19 cellular contexts compared by ENCODE assay signal in genomic region chr6:51533962-51534361, GRCh38.
DNase-seq lines count a peak whose midpoint lies in the region; ATAC-seq, FAIRE-seq and TF ChIP-seq lines count a peak whose summit lies in the region.
"Had no signal": no experiment of that assay in that cellular context is flagged by ENCODE, and none has a peak within 500 bp of the region (broad histone marks: within the 10 kb centered on the region; RNA-seq: fewer than 3 reads in every experiment).

No MANE protein-coding gene starts in this region.

- H3K4me3 Mint-ChIP-seq in activated T-cell treated with anti-CD3 and anti-CD28 coated beads, Interleukin-2, amount 50 U/mL, for 72 hours, result no peak overlapping the region
- H3K4me3 Mint-ChIP-seq: CD14-positive monocyte; CD8-positive, alpha-beta memory T cell had no signal

- no peak overlapping the region for H3K27ac Mint-ChIP-seq in activated T-cell treated with anti-CD3 and anti-CD28 coated beads, Interleukin-2, amount 50 U/mL, for 72 hours
- H3K27ac Mint-ChIP-seq: CD14-positive monocyte; CD8-positive, alpha-beta memory T cell had no signal

- no TSS peak for BruUV-seq in GM12878 (replicated peaks; lab: Mats Ljungman, UMichigan)

- H3K4me3 ChIP-seq in NB4 (ENCODE audit: low read depth, low read length) (no peak overlapping the region), GM12878 (no peak overlapping the region)
- H3K4me3 ChIP-seq: A549, GM23248 had no signal

- no peak overlapping the region for H3K9ac ChIP-seq in GM12878 (ENCODE audit: control insufficient read depth, insufficient read depth, low read length)
- H3K9ac ChIP-seq: GM23248 had no signal

- no peaks in the 10 kb centered on the region for H3K4me1 Mint-ChIP-seq in activated T-cell treated with anti-CD3 and anti-CD28 coated beads, Interleukin-2, amount 50 U/mL, for 72 hours (ENCODE audit: low read depth)
- H3K4me1 Mint-ChIP-seq: CD14-positive monocyte; CD8-positive, alpha-beta memory T cell had no signal

- no peaks in the 10 kb centered on the region for H3K36me3 Mint-ChIP-seq in activated T-cell treated with anti-CD3 and anti-CD28 coated beads, Interleukin-2, amount 50 U/mL, for 72 hours (ENCODE audit: insufficient read depth in 2 of 2)
- H3K36me3 Mint-ChIP-seq: CD14-positive monocyte; CD8-positive, alpha-beta memory T cell had no signal

- no peak for ATAC-seq in GM12878
- no peak for ATAC-seq in activated T-cell treated with anti-CD3 and anti-CD28 coated beads, Interleukin-2, amount 50 U/mL, for 72 hours (replicated peaks in 1 of 2)
- ATAC-seq: A549 had no signal

- in situ Hi-C loops in KBM-7 (cut with MboI; ENCODE audit: low pct_unique_long_range_greater_than_20kb, low sequenced_read_pairs), result no loop called here
- in situ Hi-C loops in GM12878 (cut with MboI), result no loop called here

- RAD21 ChIA-PET in GM12878 (lab: Charles Lee; ENCODE audit: unreplicated experiment), result no interaction called here

- no peak overlapping the region for H3K27ac ChIP-seq in GM12878 (ENCODE audit: control insufficient read depth, insufficient read depth)
- H3K27ac ChIP-seq: A549, GM23248, HL-60 had no signal

- no peaks in the 10 kb centered on the region for H3K27me3 ChIP-seq in GM12878 (replicated peaks in 1 of 2; ENCODE audit: control insufficient read depth in 2 of 2, insufficient read depth in 2 of 2, low read length in 1 of 2)

- CTCF ChIA-PET in GM12878 (lab: Yijun Ruan, JAX), result interaction anchor here (0.9 to 1.9 kb wide), 2 partner anchors 12 to 39 kb away, joined by 3 to 4 read pairs; no protein-coding TSS in a partner anchor

- POLR2A ChIA-PET in GM12878 (lab: Charles Lee), result no interaction called here

- H3K9me3 Mint-ChIP-seq in activated T-cell treated with anti-CD3 and anti-CD28 coated beads, Interleukin-2, amount 50 U/mL, for 72 hours, result peaks cover 0 to 2% of the 10 kb centered on the region in 2 donors
- H3K9me3 Mint-ChIP-seq: CD14-positive monocyte had no signal

- H3K4me1 ChIP-seq in GM12878 (ENCODE audit: control insufficient read depth, insufficient read depth, low read length), result no peaks in the 10 kb centered on the region
- H3K4me1 ChIP-seq: A549, Caco-2 had no signal

- intact Hi-C loops in GM12878 (cut with micrococcal nuclease; ENCODE audit: unreplicated experiment), result no loop called here

- TF ChIP-seq POLR2A in NB4 (IDR thresholded peaks at IDR 0.05; ENCODE audit: extremely low read depth, insufficient read length), result no peak
- TF ChIP-seq POLR2A in GM12878 (IDR thresholded peaks at IDR 0.05; ENCODE audit: low read depth, low read length), result no peak

- no peak for FAIRE-seq in GM12878 (lab: Jason Lieb, UNC)
- FAIRE-seq: A549, GM18507 had no signal

- DNase-seq in KBM-7 (peak; percentile 18), NB4 (ENCODE audit: low read depth) (peak; percentile 37), OCI-M1 (lab: John Stamatoyannopoulos, UW) (peak; percentile 34), GM12878 (ENCODE audit: low read depth, low spot score) (no peak), HPDE6-E6E7 (ENCODE audit: extremely low spot score) (no peak), HT-29 (ENCODE audit: low spot score) (no peak), GOT3 (lab: John Stamatoyannopoulos, UW) (no peak)
- no peak for DNase-seq in activated T-cell treated with anti-CD3 and anti-CD28 coated beads, Interleukin-2, amount 50 U/mL, for 72 hours
- DNase-seq: Caco-2; CD8-positive, alpha-beta memory T cell; DND-41; GF-D8; GM23248; H7; IMR-90 had no signal

- SMC1A ChIA-PET in GM12878 (lab: Charles Lee; ENCODE audit: uncharacterized antibody, unreplicated experiment), result interaction anchor here (1.2 to 2.1 kb wide), 3 partner anchors 11 to 59 kb away, joined by 4 to 6 read pairs (median 4); no protein-coding TSS in a partner anchor

- H3K9me3 ChIP-seq in GM12878 (replicated peaks; ENCODE audit: control insufficient read depth, insufficient read depth, low read length), result no peaks in the 10 kb centered on the region
- H3K9me3 ChIP-seq: A549, Caco-2 had no signal

- H4K20me1 ChIP-seq in GM12878 (ENCODE audit: control insufficient read depth, insufficient read depth), result no peaks in the 10 kb centered on the region

- H3K36me3 ChIP-seq in GM12878 (ENCODE audit: control insufficient read depth in 2 of 2, insufficient read depth in 2 of 2, low read length in 1 of 2), result no peaks in the 10 kb centered on the region

- no peak overlapping the region for H3K4me2 ChIP-seq in GM12878 (ENCODE audit: control insufficient read depth, insufficient read depth)
- H3K4me2 ChIP-seq: A549 had no signal

- TF ChIP-seq RAD21 in GM12878 (IDR thresholded peaks at IDR 0.05; ENCODE audit: insufficient read depth, low read depth, low read length), result no peak

- H3K27me3 Mint-ChIP-seq in activated T-cell treated with anti-CD3 and anti-CD28 coated beads, Interleukin-2, amount 50 U/mL, for 72 hours (ENCODE audit: low read depth), result no peaks in the 10 kb centered on the region
- H3K27me3 Mint-ChIP-seq: CD8-positive, alpha-beta memory T cell had no signal

- 22% methylated on average over 3 of the region's 3 CpGs for WGBS in GM12878 (ENCODE audit: insufficient coverage, insufficient replicate concordance, low lambda C conversion rate, missing lambda C conversion rate)

- no peak for TF ChIP-seq EP300 in GM12878 (IDR thresholded peaks at IDR 0.05; ENCODE audit: borderline replicate concordance in 1 of 2, control insufficient read depth in 1 of 2, low read depth in 2 of 2, low read length in 2 of 2)

- H3K79me2 ChIP-seq in GM12878 (ENCODE audit: control insufficient read depth, insufficient read depth, low read length), result no peaks in the 10 kb centered on the region

- no peak overlapping the region for H2AFZ ChIP-seq in GM12878 (ENCODE audit: control insufficient read depth, low read depth, low read length)
- H2AFZ ChIP-seq: GM23248 had no signal

- no peak for TF ChIP-seq CTCF in NB4 (IDR thresholded peaks at IDR 0.05; ENCODE audit: low read depth, low read length)
- TF ChIP-seq CTCF in GM12878 (IDR thresholded peaks at IDR 0.05 in 2 of 3, conservative IDR thresholded peaks at IDR 0.05 in 1 of 3; ENCODE audit: control insufficient read depth in 2 of 3, extremely low read depth in 1 of 3, insufficient read depth in 1 of 3, low read depth in 3 of 3, low read length in 3 of 3), result no peak

TF ChIP-seq in GM12878, 131 proteins besides CTCF, POLR2A, EP300 and RAD21:
- TF ChIP-seq EED (IDR thresholded peaks at IDR 0.05; ENCODE audit: low read depth), result no peak
- TF ChIP-seq SPI1 (IDR thresholded peaks at IDR 0.05; ENCODE audit: borderline replicate concordance, insufficient read depth, low read depth, low read length), result peak; percentile 33; the same call in 1 of the 2 replicates

Comparison
In these comparisons a context has a peak if more than half of its experiments do, and no peak if none do; other contexts are left out.
1. DNase-seq: peak in KBM-7 (single experiment), NB4 (single experiment) and OCI-M1 (single experiment); none in GM12878 (single experiment), HPDE6-E6E7 (single experiment), HT-29 (single experiment), activated T-cell treated with anti-CD3 and anti-CD28 coated beads, Interleukin-2, amount 50 U/mL, for 72 hours (0 of 2) and GOT3 (single experiment).